1 cellular context compared by ENCODE assay signal in the genomic region with DNA sequence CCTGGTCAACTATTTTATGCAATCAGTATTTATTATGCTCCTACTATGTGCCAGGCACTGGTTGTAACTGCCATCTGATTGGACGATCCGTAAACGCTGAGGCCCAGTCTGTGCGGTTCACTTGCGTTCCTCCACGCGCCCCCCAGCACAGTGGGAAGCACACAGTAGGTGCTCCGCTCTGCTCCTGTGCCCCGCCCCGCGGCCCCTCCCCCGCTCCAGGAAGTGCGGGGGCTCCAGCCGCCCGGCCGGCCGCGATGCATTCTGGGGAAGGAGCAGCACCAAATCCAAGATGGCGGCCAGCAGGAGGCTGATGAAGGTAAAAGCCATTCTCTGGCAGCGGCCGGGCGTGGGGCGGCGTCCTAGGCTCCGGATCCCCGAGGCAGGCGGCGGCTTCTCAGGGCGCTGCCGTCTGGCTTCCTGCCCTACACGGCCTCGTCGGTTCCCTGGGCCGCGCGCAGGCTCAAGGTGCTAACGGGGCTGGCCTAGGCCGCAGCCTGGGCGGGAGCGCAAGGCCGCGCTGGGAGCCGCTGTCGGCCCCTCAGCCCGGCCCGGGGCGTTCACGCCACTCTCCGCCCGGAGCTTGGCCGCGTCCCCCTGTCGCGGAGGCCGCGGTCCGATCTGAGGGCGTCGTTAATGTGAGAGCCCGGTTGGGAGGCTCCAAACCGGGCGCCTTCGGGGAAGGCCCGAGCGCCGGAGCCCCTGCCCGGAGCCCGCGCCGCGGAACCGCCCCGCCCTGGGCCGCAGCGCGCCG.
TF ChIP-seq lines count a peak whose summit lies in the region.

A gene (plus strand): TSS at position 259 of the 751 bp plus-strand sequence. CDS start 31 bp downstream, at position 290.

TF ChIP-seq in HepG2, 621 proteins besides CTCF, POLR2A, EP300 and RAD21 (continued from another document and continues in another):
- TF ChIP-seq, protein P1, sequence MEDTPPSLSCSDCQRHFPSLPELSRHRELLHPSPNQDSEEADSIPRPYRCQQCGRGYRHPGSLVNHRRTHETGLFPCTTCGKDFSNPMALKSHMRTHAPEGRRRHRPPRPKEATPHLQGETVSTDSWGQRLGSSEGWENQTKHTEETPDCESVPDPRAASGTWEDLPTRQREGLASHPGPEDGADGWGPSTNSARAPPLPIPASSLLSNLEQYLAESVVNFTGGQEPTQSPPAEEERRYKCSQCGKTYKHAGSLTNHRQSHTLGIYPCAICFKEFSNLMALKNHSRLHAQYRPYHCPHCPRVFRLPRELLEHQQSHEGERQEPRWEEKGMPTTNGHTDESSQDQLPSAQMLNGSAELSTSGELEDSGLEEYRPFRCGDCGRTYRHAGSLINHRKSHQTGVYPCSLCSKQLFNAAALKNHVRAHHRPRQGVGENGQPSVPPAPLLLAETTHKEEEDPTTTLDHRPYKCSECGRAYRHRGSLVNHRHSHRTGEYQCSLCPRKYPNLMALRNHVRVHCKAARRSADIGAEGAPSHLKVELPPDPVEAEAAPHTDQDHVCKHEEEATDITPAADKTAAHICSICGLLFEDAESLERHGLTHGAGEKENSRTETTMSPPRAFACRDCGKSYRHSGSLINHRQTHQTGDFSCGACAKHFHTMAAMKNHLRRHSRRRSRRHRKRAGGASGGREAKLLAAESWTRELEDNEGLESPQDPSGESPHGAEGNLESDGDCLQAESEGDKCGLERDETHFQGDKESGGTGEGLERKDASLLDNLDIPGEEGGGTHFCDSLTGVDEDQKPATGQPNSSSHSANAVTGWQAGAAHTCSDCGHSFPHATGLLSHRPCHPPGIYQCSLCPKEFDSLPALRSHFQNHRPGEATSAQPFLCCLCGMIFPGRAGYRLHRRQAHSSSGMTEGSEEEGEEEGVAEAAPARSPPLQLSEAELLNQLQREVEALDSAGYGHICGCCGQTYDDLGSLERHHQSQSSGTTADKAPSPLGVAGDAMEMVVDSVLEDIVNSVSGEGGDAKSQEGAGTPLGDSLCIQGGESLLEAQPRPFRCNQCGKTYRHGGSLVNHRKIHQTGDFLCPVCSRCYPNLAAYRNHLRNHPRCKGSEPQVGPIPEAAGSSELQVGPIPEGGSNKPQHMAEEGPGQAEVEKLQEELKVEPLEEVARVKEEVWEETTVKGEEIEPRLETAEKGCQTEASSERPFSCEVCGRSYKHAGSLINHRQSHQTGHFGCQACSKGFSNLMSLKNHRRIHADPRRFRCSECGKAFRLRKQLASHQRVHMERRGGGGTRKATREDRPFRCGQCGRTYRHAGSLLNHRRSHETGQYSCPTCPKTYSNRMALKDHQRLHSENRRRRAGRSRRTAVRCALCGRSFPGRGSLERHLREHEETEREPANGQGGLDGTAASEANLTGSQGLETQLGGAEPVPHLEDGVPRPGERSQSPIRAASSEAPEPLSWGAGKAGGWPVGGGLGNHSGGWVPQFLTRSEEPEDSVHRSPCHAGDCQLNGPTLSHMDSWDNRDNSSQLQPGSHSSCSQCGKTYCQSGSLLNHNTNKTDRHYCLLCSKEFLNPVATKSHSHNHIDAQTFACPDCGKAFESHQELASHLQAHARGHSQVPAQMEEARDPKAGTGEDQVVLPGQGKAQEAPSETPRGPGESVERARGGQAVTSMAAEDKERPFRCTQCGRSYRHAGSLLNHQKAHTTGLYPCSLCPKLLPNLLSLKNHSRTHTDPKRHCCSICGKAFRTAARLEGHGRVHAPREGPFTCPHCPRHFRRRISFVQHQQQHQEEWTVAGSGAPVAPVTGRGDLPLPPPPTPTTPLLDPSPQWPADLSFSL (CRISPR knock-in tag; IDR thresholded peaks at IDR 0.05): no peak; the same call in 1 of the 2 replicates
- TF ChIP-seq, protein P2, sequence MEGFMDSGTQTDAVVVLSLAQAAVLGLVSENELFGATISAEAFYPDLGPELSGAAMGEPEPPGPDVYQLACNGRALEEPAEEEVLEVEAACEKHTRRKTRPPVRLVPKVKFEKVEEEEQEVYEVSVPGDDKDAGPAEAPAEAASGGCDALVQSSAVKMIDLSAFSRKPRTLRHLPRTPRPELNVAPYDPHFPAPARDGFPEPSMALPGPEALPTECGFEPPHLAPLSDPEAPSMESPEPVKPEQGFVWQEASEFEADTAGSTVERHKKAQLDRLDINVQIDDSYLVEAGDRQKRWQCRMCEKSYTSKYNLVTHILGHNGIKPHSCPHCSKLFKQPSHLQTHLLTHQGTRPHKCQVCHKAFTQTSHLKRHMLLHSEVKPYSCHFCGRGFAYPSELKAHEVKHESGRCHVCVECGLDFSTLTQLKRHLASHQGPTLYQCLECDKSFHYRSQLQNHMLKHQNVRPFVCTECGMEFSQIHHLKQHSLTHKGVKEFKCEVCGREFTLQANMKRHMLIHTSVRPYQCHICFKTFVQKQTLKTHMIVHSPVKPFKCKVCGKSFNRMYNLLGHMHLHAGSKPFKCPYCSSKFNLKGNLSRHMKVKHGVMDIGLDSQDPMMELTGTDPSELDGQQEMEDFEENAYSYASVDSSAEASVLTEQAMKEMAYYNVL (CRISPR knock-in tag; IDR thresholded peaks at IDR 0.05; ENCODE audit: borderline replicate concordance): no peak
- TF ChIP-seq ZNF605 (CRISPR knock-in tag; IDR thresholded peaks at IDR 0.05): peak; percentile 93
- 0 out of 2 replicates have a peak, but pooled peaks have one; percentile 15 for TF ChIP-seq ZNF7 (CRISPR knock-in tag; IDR thresholded peaks at IDR 0.05)
- TF ChIP-seq, protein P3, sequence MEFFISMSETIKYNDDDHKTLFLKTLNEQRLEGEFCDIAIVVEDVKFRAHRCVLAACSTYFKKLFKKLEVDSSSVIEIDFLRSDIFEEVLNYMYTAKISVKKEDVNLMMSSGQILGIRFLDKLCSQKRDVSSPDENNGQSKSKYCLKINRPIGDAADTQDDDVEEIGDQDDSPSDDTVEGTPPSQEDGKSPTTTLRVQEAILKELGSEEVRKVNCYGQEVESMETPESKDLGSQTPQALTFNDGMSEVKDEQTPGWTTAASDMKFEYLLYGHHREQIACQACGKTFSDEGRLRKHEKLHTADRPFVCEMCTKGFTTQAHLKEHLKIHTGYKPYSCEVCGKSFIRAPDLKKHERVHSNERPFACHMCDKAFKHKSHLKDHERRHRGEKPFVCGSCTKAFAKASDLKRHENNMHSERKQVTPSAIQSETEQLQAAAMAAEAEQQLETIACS (CRISPR knock-in tag; IDR thresholded peaks at IDR 0.05): no peak
- peak; percentile 38; the same call in 1 of the 2 replicates for TF ChIP-seq KDM4B (CRISPR knock-in tag; IDR thresholded peaks at IDR 0.05)
- TF ChIP-seq ZSCAN20 (CRISPR knock-in tag; IDR thresholded peaks at IDR 0.05; ENCODE audit: borderline replicate concordance): peak; percentile 92; the same call in 1 of the 2 replicates
- TF ChIP-seq KLF16 (CRISPR knock-in tag; IDR thresholded peaks at IDR 0.05): peak in 1 of 2 experiments; percentile 63; a peak in 1 of 4 replicates
- TF ChIP-seq, protein P4, sequence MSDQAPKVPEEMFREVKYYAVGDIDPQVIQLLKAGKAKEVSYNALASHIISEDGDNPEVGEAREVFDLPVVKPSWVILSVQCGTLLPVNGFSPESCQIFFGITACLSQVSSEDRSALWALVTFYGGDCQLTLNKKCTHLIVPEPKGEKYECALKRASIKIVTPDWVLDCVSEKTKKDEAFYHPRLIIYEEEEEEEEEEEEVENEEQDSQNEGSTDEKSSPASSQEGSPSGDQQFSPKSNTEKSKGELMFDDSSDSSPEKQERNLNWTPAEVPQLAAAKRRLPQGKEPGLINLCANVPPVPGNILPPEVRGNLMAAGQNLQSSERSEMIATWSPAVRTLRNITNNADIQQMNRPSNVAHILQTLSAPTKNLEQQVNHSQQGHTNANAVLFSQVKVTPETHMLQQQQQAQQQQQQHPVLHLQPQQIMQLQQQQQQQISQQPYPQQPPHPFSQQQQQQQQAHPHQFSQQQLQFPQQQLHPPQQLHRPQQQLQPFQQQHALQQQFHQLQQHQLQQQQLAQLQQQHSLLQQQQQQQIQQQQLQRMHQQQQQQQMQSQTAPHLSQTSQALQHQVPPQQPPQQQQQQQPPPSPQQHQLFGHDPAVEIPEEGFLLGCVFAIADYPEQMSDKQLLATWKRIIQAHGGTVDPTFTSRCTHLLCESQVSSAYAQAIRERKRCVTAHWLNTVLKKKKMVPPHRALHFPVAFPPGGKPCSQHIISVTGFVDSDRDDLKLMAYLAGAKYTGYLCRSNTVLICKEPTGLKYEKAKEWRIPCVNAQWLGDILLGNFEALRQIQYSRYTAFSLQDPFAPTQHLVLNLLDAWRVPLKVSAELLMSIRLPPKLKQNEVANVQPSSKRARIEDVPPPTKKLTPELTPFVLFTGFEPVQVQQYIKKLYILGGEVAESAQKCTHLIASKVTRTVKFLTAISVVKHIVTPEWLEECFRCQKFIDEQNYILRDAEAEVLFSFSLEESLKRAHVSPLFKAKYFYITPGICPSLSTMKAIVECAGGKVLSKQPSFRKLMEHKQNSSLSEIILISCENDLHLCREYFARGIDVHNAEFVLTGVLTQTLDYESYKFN (CRISPR knock-in tag; conservative IDR thresholded peaks at IDR 0.05): peak; percentile 30; the same call in 1 of the 2 replicates
- TF ChIP-seq NFKBIZ (CRISPR knock-in tag; IDR thresholded peaks at IDR 0.05): peak; percentile 65; the same call in 1 of the 2 replicates
- TF ChIP-seq ZNF160 (CRISPR knock-in tag; IDR thresholded peaks at IDR 0.05): 0 out of 2 replicates have a peak, but pooled peaks have one; percentile 46
- TF ChIP-seq, protein P5, sequence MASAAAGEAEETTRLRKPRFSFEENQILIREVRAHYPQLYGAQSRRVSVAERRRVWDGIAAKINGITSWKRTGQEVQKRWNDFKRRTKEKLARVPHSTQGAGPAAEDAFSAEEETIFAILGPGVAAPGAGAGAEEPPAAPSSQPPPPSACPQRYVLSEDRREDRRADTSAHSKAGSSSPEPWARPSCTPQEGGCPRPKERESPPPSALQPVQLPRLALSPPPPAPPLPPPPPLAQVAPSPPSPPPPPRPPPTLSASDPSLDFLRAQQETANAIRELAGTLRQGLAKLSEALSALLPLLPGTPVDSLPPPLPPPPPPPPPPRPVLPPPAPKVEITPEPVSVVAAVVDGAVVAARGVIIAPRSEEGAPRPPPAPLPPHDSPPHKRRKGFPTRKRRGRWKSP (CRISPR knock-in tag; IDR thresholded peaks at IDR 0.05): peak; percentile 68; the same call in 1 of the 2 replicates
- peak; percentile 79; the same call in 1 of the 2 replicates for TF ChIP-seq TEAD2 (CRISPR knock-in tag; IDR thresholded peaks at IDR 0.05)
- no peak for TF ChIP-seq GTF2F1 (IDR thresholded peaks at IDR 0.05; ENCODE audit: low read length)
- TF ChIP-seq KLF6 (CRISPR knock-in tag; IDR thresholded peaks at IDR 0.05): no peak
- TF ChIP-seq PITX1 (CRISPR knock-in tag; IDR thresholded peaks at IDR 0.05): peak; percentile 21; the same call in 1 of the 2 replicates
- TF ChIP-seq, protein P6, sequence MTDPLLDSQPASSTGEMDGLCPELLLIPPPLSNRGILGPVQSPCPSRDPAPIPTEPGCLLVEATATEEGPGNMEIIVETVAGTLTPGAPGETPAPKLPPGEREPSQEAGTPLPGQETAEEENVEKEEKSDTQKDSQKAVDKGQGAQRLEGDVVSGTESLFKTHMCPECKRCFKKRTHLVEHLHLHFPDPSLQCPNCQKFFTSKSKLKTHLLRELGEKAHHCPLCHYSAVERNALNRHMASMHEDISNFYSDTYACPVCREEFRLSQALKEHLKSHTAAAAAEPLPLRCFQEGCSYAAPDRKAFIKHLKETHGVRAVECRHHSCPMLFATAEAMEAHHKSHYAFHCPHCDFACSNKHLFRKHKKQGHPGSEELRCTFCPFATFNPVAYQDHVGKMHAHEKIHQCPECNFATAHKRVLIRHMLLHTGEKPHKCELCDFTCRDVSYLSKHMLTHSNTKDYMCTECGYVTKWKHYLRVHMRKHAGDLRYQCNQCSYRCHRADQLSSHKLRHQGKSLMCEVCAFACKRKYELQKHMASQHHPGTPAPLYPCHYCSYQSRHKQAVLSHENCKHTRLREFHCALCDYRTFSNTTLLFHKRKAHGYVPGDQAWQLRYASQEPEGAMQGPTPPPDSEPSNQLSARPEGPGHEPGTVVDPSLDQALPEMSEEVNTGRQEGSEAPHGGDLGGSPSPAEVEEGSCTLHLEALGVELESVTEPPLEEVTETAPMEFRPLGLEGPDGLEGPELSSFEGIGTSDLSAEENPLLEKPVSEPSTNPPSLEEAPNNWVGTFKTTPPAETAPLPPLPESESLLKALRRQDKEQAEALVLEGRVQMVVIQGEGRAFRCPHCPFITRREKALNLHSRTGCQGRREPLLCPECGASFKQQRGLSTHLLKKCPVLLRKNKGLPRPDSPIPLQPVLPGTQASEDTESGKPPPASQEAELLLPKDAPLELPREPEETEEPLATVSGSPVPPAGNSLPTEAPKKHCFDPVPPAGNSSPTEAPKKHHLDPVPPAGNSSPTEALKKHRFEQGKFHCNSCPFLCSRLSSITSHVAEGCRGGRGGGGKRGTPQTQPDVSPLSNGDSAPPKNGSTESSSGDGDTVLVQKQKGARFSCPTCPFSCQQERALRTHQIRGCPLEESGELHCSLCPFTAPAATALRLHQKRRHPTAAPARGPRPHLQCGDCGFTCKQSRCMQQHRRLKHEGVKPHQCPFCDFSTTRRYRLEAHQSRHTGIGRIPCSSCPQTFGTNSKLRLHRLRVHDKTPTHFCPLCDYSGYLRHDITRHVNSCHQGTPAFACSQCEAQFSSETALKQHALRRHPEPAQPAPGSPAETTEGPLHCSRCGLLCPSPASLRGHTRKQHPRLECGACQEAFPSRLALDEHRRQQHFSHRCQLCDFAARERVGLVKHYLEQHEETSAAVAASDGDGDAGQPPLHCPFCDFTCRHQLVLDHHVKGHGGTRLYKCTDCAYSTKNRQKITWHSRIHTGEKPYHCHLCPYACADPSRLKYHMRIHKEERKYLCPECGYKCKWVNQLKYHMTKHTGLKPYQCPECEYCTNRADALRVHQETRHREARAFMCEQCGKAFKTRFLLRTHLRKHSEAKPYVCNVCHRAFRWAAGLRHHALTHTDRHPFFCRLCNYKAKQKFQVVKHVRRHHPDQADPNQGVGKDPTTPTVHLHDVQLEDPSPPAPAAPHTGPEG (CRISPR knock-in tag; IDR thresholded peaks at IDR 0.05): peak; percentile 82; the same call in 1 of the 2 replicates
- TF ChIP-seq ELF1 (CRISPR knock-in tag; IDR thresholded peaks at IDR 0.05): peak; percentile 98
- TF ChIP-seq, protein P7, sequence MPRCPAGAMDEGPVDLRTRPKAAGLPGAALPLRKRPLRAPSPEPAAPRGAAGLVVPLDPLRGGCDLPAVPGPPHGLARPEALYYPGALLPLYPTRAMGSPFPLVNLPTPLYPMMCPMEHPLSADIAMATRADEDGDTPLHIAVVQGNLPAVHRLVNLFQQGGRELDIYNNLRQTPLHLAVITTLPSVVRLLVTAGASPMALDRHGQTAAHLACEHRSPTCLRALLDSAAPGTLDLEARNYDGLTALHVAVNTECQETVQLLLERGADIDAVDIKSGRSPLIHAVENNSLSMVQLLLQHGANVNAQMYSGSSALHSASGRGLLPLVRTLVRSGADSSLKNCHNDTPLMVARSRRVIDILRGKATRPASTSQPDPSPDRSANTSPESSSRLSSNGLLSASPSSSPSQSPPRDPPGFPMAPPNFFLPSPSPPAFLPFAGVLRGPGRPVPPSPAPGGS (CRISPR knock-in tag; IDR thresholded peaks at IDR 0.05): peak; percentile 94
- peak; percentile 94 for TF ChIP-seq SP5 (CRISPR knock-in tag; IDR thresholded peaks at IDR 0.05; ENCODE audit: borderline replicate concordance, low read depth)
- peak; percentile 70 for TF ChIP-seq ZNF331 (CRISPR knock-in tag; IDR thresholded peaks at IDR 0.05)
- TF ChIP-seq ZNF292 (CRISPR knock-in tag; IDR thresholded peaks at IDR 0.05; ENCODE audit: borderline replicate concordance, low read depth): no peak
- TF ChIP-seq RFX5 (IDR thresholded peaks at IDR 0.05; ENCODE audit: low read depth, low read length): no peak
- peak; percentile 41; the same call in 1 of the 2 replicates for TF ChIP-seq ZNF614 (CRISPR knock-in tag; IDR thresholded peaks at IDR 0.05; ENCODE audit: borderline replicate concordance)
- TF ChIP-seq, protein P8, sequence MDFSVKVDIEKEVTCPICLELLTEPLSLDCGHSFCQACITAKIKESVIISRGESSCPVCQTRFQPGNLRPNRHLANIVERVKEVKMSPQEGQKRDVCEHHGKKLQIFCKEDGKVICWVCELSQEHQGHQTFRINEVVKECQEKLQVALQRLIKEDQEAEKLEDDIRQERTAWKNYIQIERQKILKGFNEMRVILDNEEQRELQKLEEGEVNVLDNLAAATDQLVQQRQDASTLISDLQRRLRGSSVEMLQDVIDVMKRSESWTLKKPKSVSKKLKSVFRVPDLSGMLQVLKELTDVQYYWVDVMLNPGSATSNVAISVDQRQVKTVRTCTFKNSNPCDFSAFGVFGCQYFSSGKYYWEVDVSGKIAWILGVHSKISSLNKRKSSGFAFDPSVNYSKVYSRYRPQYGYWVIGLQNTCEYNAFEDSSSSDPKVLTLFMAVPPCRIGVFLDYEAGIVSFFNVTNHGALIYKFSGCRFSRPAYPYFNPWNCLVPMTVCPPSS (IDR thresholded peaks at IDR 0.05): no peak
